In genomic region chr11:3834349-3835099, GRCh38 we compare ENCODE assay signal across 1 cellular context.
TF ChIP-seq lines count a peak whose summit lies in the region.

No MANE protein-coding gene starts in this region.

TF ChIP-seq in IMR-90, 13 proteins besides CTCF, POLR2A, EP300 and RAD21:
- no peak for TF ChIP-seq CEBPB (IDR thresholded peaks at IDR 0.05; ENCODE audit: low read depth, low read length)
- TF ChIP-seq MAFK (IDR thresholded peaks at IDR 0.05; ENCODE audit: low read depth, low read length): no peak
- no peak for TF ChIP-seq RCOR1 (IDR thresholded peaks at IDR 0.05; ENCODE audit: insufficient replicate concordance, low read length)
- no peak for TF ChIP-seq NFE2L2 (IDR thresholded peaks at IDR 0.05; ENCODE audit: low read depth, low read length)
- no peak for TF ChIP-seq CHD1 (IDR thresholded peaks at IDR 0.05; ENCODE audit: low read depth, low read length)
- TF ChIP-seq, protein P1, sequence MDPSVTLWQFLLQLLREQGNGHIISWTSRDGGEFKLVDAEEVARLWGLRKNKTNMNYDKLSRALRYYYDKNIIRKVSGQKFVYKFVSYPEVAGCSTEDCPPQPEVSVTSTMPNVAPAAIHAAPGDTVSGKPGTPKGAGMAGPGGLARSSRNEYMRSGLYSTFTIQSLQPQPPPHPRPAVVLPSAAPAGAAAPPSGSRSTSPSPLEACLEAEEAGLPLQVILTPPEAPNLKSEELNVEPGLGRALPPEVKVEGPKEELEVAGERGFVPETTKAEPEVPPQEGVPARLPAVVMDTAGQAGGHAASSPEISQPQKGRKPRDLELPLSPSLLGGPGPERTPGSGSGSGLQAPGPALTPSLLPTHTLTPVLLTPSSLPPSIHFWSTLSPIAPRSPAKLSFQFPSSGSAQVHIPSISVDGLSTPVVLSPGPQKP (IDR thresholded peaks at IDR 0.05; ENCODE audit: borderline replicate concordance, low read depth, low read length): no peak
